8 cellular contexts compared by ENCODE assay signal in genomic region chr2:120312861-120313694, GRCh38. TPM values are rescaled to one million over a fixed set of nuclear protein-coding genes. Genes with fewer than 3 reads are reported as not detected.
DNase-seq lines count a peak whose midpoint lies in the region; ATAC-seq, FAIRE-seq and TF ChIP-seq lines count a peak whose summit lies in the region.

No MANE protein-coding gene starts in this region.

- H3K27ac ChIP-seq in effector memory CD4-positive, alpha-beta T cell (ENCODE audit: insufficient read depth, low read length, poor library complexity, severe bottlenecking) = no peak overlapping the region

- DNase-seq in GM12892 (ENCODE audit: insufficient read length) (peak; percentile 66), NCI-H82 treated with DMSO at 0.1 percent for 48 hours (lab: John Stamatoyannopoulos, UW; ENCODE audit: unreplicated experiment) (peak; percentile 13), medulla oblongata (ENCODE audit: extremely low spot score) (peak; percentile 93)
- DNase-seq in activated CD8-positive, alpha-beta memory T cell treated with anti-CD3 and anti-CD28 coated beads for 1 hour (ENCODE audit: extremely low read depth in 1 of 2, low read depth in 1 of 2) = peak; percentile 27 to 56
- peak; percentile 23 to 52 (median 37) for DNase-seq in effector memory CD4-positive, alpha-beta T cell
- peak; percentile 26 to 74 (median 50) for DNase-seq in stimulated activated CD4-positive, alpha-beta T cell treated with anti-CD3 and anti-CD28 coated beads, TNF-alpha, amount 100 ng/mL, for 1 hour (ENCODE audit: low read depth in 3 of 3, low spot score in 1 of 3)

- no peaks in the 10 kb centered on the region for H3K4me1 ChIP-seq in effector memory CD4-positive, alpha-beta T cell (ENCODE audit: control insufficient read depth, insufficient read depth, low read length, poor library complexity, severe bottlenecking)

- H3K9me3 ChIP-seq in effector memory CD4-positive, alpha-beta T cell (ENCODE audit: control insufficient read depth, low read length) = no peaks in the 10 kb centered on the region

- FAIRE-seq in GM12892 (lab: Jason Lieb, UNC) = peak; percentile 93

- no peak for TF ChIP-seq POLR2A in GM12892 (IDR thresholded peaks at IDR 0.05; ENCODE audit: low read depth, low read length)

- H3K27me3 ChIP-seq in effector memory CD4-positive, alpha-beta T cell (replicated peaks; ENCODE audit: control insufficient read depth, insufficient read depth, low read length, poor library complexity, severe bottlenecking) = no peaks in the 10 kb centered on the region

- H3K36me3 ChIP-seq in effector memory CD4-positive, alpha-beta T cell (ENCODE audit: control insufficient read depth, insufficient read depth, low read length) = no peaks in the 10 kb centered on the region

- peak; percentile 48 for ATAC-seq in HG03432 (IDR thresholded peaks at IDR 0.05; ENCODE audit: unreplicated experiment)
- no peak for ATAC-seq in HG03521 (IDR thresholded peaks at IDR 0.05; ENCODE audit: unreplicated experiment)

- H3K4me3 ChIP-seq in effector memory CD4-positive, alpha-beta T cell (ENCODE audit: insufficient read depth, low read depth, low read length, poor library complexity, severe bottlenecking) = peak overlapping the region; percentile 26

RNA-seq across cellular contexts. Expression of gene INHBB, which starts 32.9 kb away (rescaled TPM):
- not detected for polyA plus RNA-seq in GM12892 (2012; ENCODE audit: missing spikeins)

Comparison
In these comparisons a context has a peak if more than half of its experiments do, and no peak if none do; other contexts are left out.
1. DNase-seq: peak in every context shown above with its lines; median percentile 93 in medulla oblongata; 66 in GM12892; 50 in stimulated activated CD4-positive, alpha-beta T cell treated with anti-CD3 and anti-CD28 coated beads, TNF-alpha, amount 100 ng/mL, for 1 hour; 42 in activated CD8-positive, alpha-beta memory T cell treated with anti-CD3 and anti-CD28 coated beads for 1 hour; 37 in effector memory CD4-positive, alpha-beta T cell; 13 in NCI-H82 treated with DMSO at 0.1 percent for 48 hours.